Comparison of ENCODE assay signal across 10 cellular contexts in the genomic region with DNA sequence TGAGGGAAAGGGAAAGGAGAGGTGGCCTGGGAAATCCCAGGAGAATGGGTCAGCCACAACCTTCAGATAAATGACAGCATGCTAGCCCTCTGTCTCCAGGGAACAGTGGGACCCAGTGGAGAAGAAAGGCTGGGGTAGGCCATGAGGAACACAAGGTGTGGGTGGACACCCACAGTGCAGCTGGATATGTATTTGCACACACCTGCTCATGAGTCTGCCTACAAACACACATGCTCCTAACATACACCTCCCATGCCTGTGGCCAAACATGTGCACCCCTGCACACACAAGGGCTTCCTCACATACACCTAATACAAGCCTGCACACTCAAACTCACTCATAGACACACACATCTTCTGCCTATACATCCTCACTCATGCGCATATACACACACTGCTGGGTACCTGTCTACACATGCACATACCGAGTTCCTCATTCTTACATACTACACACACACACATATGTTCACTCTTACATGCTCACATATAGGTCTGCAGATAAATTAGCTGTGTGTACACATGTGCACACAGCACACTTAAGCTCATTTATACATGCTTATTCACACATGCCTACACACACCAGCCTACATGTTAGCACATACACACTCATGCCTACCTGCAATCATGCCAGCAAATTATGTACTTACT. TPM values are rescaled to one million over a fixed set of nuclear protein-coding genes. Genes with fewer than 3 reads are reported as not detected.
A peak's percentile ranks its signal among the peaks of the same experiment; 100 is the strongest.
DNase-seq lines count a peak whose midpoint lies in the region; ATAC-seq and TF ChIP-seq lines count a peak whose summit lies in the region.
"Had no signal": no experiment of that assay in that cellular context is flagged by ENCODE, and none has a peak within 500 bp of the region (broad histone marks: within the 10 kb centered on the region; RNA-seq: fewer than 3 reads in every experiment).

No MANE protein-coding gene starts in this region.

- peaks cover 6% of the 10 kb centered on the region for H3K36me3 Mint-ChIP-seq in activated naive CD8-positive, alpha-beta T cell
- H3K36me3 Mint-ChIP-seq in activated naive CD8-positive, alpha-beta T cell treated with anti-CD3 and anti-CD28 coated beads for 36 hours = peaks cover 26% of the 10 kb centered on the region
- H3K36me3 Mint-ChIP-seq in endodermal cell (ENCODE audit: low read depth) = peaks cover 10% of the 10 kb centered on the region
- H3K36me3 Mint-ChIP-seq: IgD-negative memory B cell had no signal

- H3K27me3 ChIP-seq in dorsolateral prefrontal cortex = no peaks in the 10 kb centered on the region
- H3K27me3 ChIP-seq in endodermal cell (ENCODE audit: control insufficient read depth, insufficient read depth, low read length, poor library complexity, severe bottlenecking) = no peaks in the 10 kb centered on the region
- H3K27me3 ChIP-seq: ovary had no signal

- intact Hi-C loops in dorsolateral prefrontal cortex (cut with DNase I) = loop anchor here (1.0 to 10.0 kb wide), 2 partner anchors 60 to 146 kb away; no protein-coding TSS in a partner anchor

- no peak for DNase-seq in activated naive CD8-positive, alpha-beta T cell treated with anti-CD3 and anti-CD28 coated beads for 36 hours
- DNase-seq in NAMALWA (ENCODE audit: low spot score) = peak; percentile 13
- DNase-seq in dorsolateral prefrontal cortex = no peak
- DNase-seq in stimulated activated naive CD8-positive, alpha-beta T cell treated with anti-CD3 and anti-CD28 coated beads, Interleukin-15, amount 100 ng/mL, for 72 hours = no peak
- DNase-seq in endodermal cell = no peak
- DNase-seq in NCI-H2171 (lab: John Stamatoyannopoulos, UW) = no peak

- WGBS in endodermal cell (ENCODE audit: insufficient coverage in 1 of 2, insufficient read length in 1 of 2), 2 experiments = 91 to 92% methylated on average over 2 of the region's 2 CpGs

- H3K9me3 ChIP-seq in endodermal cell (ENCODE audit: control insufficient read depth, low read length) = no peaks in the 10 kb centered on the region
- H3K9me3 ChIP-seq: ovary had no signal

- H3K27ac ChIP-seq in dorsolateral prefrontal cortex = peak overlapping the region in 34 of 59 donors; percentile 6 to 98 (median 82)
- H3K27ac ChIP-seq in endodermal cell (ENCODE audit: low read depth, low read length) = no peak overlapping the region
- H3K27ac ChIP-seq: ovary had no signal

- H3K4me3 Mint-ChIP-seq in activated naive CD8-positive, alpha-beta T cell = peak overlapping the region; percentile 73
- no peak overlapping the region for H3K4me3 Mint-ChIP-seq in activated naive CD8-positive, alpha-beta T cell treated with anti-CD3 and anti-CD28 coated beads for 36 hours
- peak overlapping the region; percentile 12 to 67 for H3K4me3 Mint-ChIP-seq in stimulated activated naive CD8-positive, alpha-beta T cell treated with anti-CD3 and anti-CD28 coated beads, Interleukin-15, amount 100 ng/mL, for 72 hours
- no peak overlapping the region for H3K4me3 Mint-ChIP-seq in endodermal cell

- H3K27me3 Mint-ChIP-seq in activated naive CD8-positive, alpha-beta T cell = no peaks in the 10 kb centered on the region
- H3K27me3 Mint-ChIP-seq in activated naive CD8-positive, alpha-beta T cell treated with anti-CD3 and anti-CD28 coated beads for 36 hours = no peaks in the 10 kb centered on the region
- H3K27me3 Mint-ChIP-seq in stimulated activated naive CD8-positive, alpha-beta T cell treated with anti-CD3 and anti-CD28 coated beads, Interleukin-15, amount 100 ng/mL, for 72 hours = no peaks in the 10 kb centered on the region
- peaks cover 14% of the 10 kb centered on the region for H3K27me3 Mint-ChIP-seq in endodermal cell (ENCODE audit: insufficient read depth)

- peak overlapping the region in 58 of 59 donors; percentile 5 to 99 (median 90) for H3K4me3 ChIP-seq in dorsolateral prefrontal cortex
- no peak overlapping the region for H3K4me3 ChIP-seq in endodermal cell (ENCODE audit: low read length)
- H3K4me3 ChIP-seq: ovary had no signal

- peaks cover 29% of the 10 kb centered on the region for H3K4me1 Mint-ChIP-seq in activated naive CD8-positive, alpha-beta T cell (ENCODE audit: low read depth)
- peaks cover 25% of the 10 kb centered on the region for H3K4me1 Mint-ChIP-seq in activated naive CD8-positive, alpha-beta T cell treated with anti-CD3 and anti-CD28 coated beads for 36 hours
- H3K4me1 Mint-ChIP-seq in stimulated activated naive CD8-positive, alpha-beta T cell treated with anti-CD3 and anti-CD28 coated beads, Interleukin-15, amount 100 ng/mL, for 72 hours = peaks cover 46% of the 10 kb centered on the region
- H3K4me1 Mint-ChIP-seq in endodermal cell = peaks cover 4% of the 10 kb centered on the region

- H3K9me3 Mint-ChIP-seq in activated naive CD8-positive, alpha-beta T cell (ENCODE audit: low read depth) = no peaks in the 10 kb centered on the region
- H3K9me3 Mint-ChIP-seq in activated naive CD8-positive, alpha-beta T cell treated with anti-CD3 and anti-CD28 coated beads for 36 hours = no peaks in the 10 kb centered on the region
- H3K9me3 Mint-ChIP-seq in stimulated activated naive CD8-positive, alpha-beta T cell treated with anti-CD3 and anti-CD28 coated beads, Interleukin-15, amount 100 ng/mL, for 72 hours = no peaks in the 10 kb centered on the region
- no peaks in the 10 kb centered on the region for H3K9me3 Mint-ChIP-seq in endodermal cell
- H3K9me3 Mint-ChIP-seq: IgD-negative memory B cell had no signal

- no peaks in the 10 kb centered on the region for H3K4me1 ChIP-seq in endodermal cell (ENCODE audit: control insufficient read depth, insufficient read depth, low read length)

- no peak overlapping the region for H3K27ac Mint-ChIP-seq in activated naive CD8-positive, alpha-beta T cell
- H3K27ac Mint-ChIP-seq in activated naive CD8-positive, alpha-beta T cell treated with anti-CD3 and anti-CD28 coated beads for 36 hours = no peak overlapping the region
- peak overlapping the region; percentile 1 to 2 for H3K27ac Mint-ChIP-seq in stimulated activated naive CD8-positive, alpha-beta T cell treated with anti-CD3 and anti-CD28 coated beads, Interleukin-15, amount 100 ng/mL, for 72 hours
- H3K27ac Mint-ChIP-seq in endodermal cell = no peak overlapping the region

- TF ChIP-seq CTCF in dorsolateral prefrontal cortex (IDR thresholded peaks at IDR 0.05 in 54 of 56, conservative IDR thresholded peaks at IDR 0.05 in 2 of 56; ENCODE audit: low read depth in 1 of 56, partially characterized antibody in 56 of 56) (no peak), endodermal cell (conservative IDR thresholded peaks at IDR 0.05) (no peak)

- no peak for ATAC-seq in stimulated activated naive CD8-positive, alpha-beta T cell treated with anti-CD3 and anti-CD28 coated beads, Interleukin-15, amount 100 ng/mL, for 72 hours
- ATAC-seq in GM21619 (IDR thresholded peaks at IDR 0.05; ENCODE audit: unreplicated experiment) = no peak

- H3K9ac ChIP-seq in endodermal cell (ENCODE audit: extremely low read depth, low read length, poor library complexity, severe bottlenecking) = no peak overlapping the region

- H3K36me3 ChIP-seq in endodermal cell (ENCODE audit: control insufficient read depth, insufficient read depth, low read length) = peaks cover 12% of the 10 kb centered on the region
- H3K36me3 ChIP-seq: ovary had no signal

RNA-seq across cellular contexts. Expression of a gene that starts 3.6 kb away (rescaled TPM):
- 10 to 100 TPM; 14.7 to 15.1 TPM for total RNA-seq in activated naive CD8-positive, alpha-beta T cell treated with anti-CD3 and anti-CD28 coated beads for 36 hours
- total RNA-seq in dorsolateral prefrontal cortex (100 to 1,000 TPM in 21 of 120 experiments, 10 to 100 TPM in 99; 32.9 to 119 (median 83.6) TPM), endodermal cell (10 to 100 TPM in 1 of 2 donors, 1 to 10 TPM in 1; 9.8 to 13.0 TPM)
- 8.9 TPM for polyA plus RNA-seq in endodermal cell (2013, experiment 1 of 2)
- polyA plus RNA-seq in endodermal cell (2013, experiment 2 of 2) = 8.1 TPM

RNA-seq across cellular contexts. Expression of a gene that starts 54.7 kb away (rescaled TPM):
- total RNA-seq in activated naive CD8-positive, alpha-beta T cell treated with anti-CD3 and anti-CD28 coated beads for 36 hours = 10 to 100 TPM; 72.8 to 79.1 TPM
- total RNA-seq in dorsolateral prefrontal cortex (1 to 10 TPM in 108 of 120 experiments, under 1 TPM in 12; 0.48 to 6.7 (median 2.4) TPM), endodermal cell (10 to 100 TPM; 39.0 to 52.6 TPM)
- 24.9 TPM for polyA plus RNA-seq in endodermal cell (2013, experiment 1 of 2)
- polyA plus RNA-seq in endodermal cell (2013, experiment 2 of 2) = 26.6 TPM

Comparison
In these comparisons a context has a peak if more than half of its experiments do, and no peak if none do; other contexts are left out.
1. H3K4me3 Mint-ChIP-seq: peak in activated naive CD8-positive, alpha-beta T cell (single experiment) and stimulated activated naive CD8-positive, alpha-beta T cell treated with anti-CD3 and anti-CD28 coated beads, Interleukin-15, amount 100 ng/mL, for 72 hours (2 of 2); none in activated naive CD8-positive, alpha-beta T cell treated with anti-CD3 and anti-CD28 coated beads for 36 hours (single experiment) and endodermal cell (single experiment).
2. H3K27ac Mint-ChIP-seq: peak in stimulated activated naive CD8-positive, alpha-beta T cell treated with anti-CD3 and anti-CD28 coated beads, Interleukin-15, amount 100 ng/mL, for 72 hours (2 of 2); none in activated naive CD8-positive, alpha-beta T cell (single experiment), activated naive CD8-positive, alpha-beta T cell treated with anti-CD3 and anti-CD28 coated beads for 36 hours (single experiment) and endodermal cell (single experiment).
3. RNA of a gene that starts 54.7 kb away (total RNA-seq): 72.8 to 79.1 TPM in activated naive CD8-positive, alpha-beta T cell treated with anti-CD3 and anti-CD28 coated beads for 36 hours and 39.0 to 52.6 TPM in endodermal cell; 0.48 to 6.7 TPM in dorsolateral prefrontal cortex; every median in the first group is over 4 times any median in the second.